In the genomic region with DNA sequence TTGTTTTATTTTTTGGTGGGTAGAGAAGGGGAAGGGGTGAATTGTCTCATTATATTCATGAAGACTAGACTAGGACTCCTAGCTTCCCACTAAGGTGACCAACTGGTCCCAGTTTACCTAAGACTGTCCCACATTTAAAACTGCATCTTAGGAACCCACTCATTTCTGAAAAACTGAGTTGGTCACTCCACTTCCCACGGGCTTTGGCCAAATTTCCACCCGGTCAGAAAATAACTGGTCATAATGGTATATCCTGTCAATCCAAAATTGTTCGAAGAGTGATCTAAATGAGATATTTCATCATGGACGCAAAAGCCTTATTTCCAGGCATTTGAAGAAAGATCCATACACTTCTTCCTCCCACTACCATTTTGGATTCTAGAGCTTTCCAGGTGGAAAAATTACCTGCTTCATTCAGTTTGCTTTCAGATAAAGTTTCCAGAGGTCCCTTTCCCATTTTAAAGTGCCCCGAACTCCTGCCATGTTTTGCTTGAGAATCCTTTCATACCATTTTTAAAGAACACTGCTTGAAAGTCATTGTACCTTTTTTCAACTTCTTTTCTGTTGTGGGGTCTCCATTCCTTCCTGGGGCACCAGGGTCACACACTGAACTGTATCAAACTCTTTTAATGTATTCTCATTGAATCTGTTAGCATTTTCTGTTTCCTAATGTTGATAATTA, we compare ENCODE assay signal across 9 cellular contexts. TPM values are rescaled to one million over a fixed set of nuclear protein-coding genes. Genes with fewer than 3 reads are reported as not detected.
DNase-seq lines count a peak whose midpoint lies in the region; ATAC-seq and TF ChIP-seq lines count a peak whose summit lies in the region.
"Had no signal": no experiment of that assay in that cellular context is flagged by ENCODE, and none has a peak within 500 bp of the region (broad histone marks: within the 10 kb centered on the region; RNA-seq: fewer than 3 reads in every experiment).

No MANE protein-coding gene starts in this region.

- in situ Hi-C loops in IMR-90 (cut with MboI; ENCODE audit: low sequenced_read_pairs) = loop anchor here (10.0 to 25.0 kb wide), 3 partner anchors 165 to 1218 kb away; partner anchors contain the start of gene PSMD7

- H3K4me3 ChIP-seq in IMR-90 (ENCODE audit: insufficient read depth, low read depth, low read length) (no peak overlapping the region), fibroblast of lung (replicated peaks in 1 of 4; ENCODE audit: control extremely low read depth in 1 of 4, insufficient read depth in 1 of 4, low read depth in 3 of 4, low read length in 4 of 4) (no peak overlapping the region)

- no peak for TF ChIP-seq RAD21 in IMR-90 (IDR thresholded peaks at IDR 0.05; ENCODE audit: low read length)

- H3K27ac Mint-ChIP-seq in osteocyte (ENCODE audit: unreplicated experiment) = peak overlapping the region; percentile 99
- no peak overlapping the region for H3K27ac Mint-ChIP-seq in activated CD8-positive, alpha-beta memory T cell treated with anti-CD3 and anti-CD28 coated beads, Interleukin-2, amount 10 ng/mL, durations not matched to agents 7 days and 5 days
- H3K27ac Mint-ChIP-seq: B cell had no signal

- no peak overlapping the region; a peak in 1 of 4 replicates for H4K8ac ChIP-seq in IMR-90 (ENCODE audit: low read depth in 2 of 2, low read length in 2 of 2)

- no peaks in the 10 kb centered on the region for H3K79me2 ChIP-seq in fibroblast of lung (ENCODE audit: control insufficient read depth, insufficient read depth, low read length)

- H3K4ac ChIP-seq in IMR-90 (ENCODE audit: low read depth, low read length) = no peak overlapping the region; the same call in 1 of the 2 replicates

- H3K18ac ChIP-seq in IMR-90 (ENCODE audit: low read depth, low read length) = no peak overlapping the region

- peaks cover 33% of the 10 kb centered on the region for H3K4me1 ChIP-seq in IMR-90 (ENCODE audit: control insufficient read depth, insufficient read depth, low read length)
- H3K4me1 ChIP-seq in fibroblast of lung (ENCODE audit: control insufficient read depth, extremely low read depth, insufficient read depth, low read length) = peaks cover 35% of the 10 kb centered on the region

- no peak overlapping the region for H3K4me3 Mint-ChIP-seq in osteocyte (ENCODE audit: unreplicated experiment)
- H3K4me3 Mint-ChIP-seq in activated CD8-positive, alpha-beta memory T cell treated with anti-CD3 and anti-CD28 coated beads, Interleukin-2, amount 10 ng/mL, durations not matched to agents 7 days and 5 days = no peak overlapping the region

- H3K27me3 ChIP-seq in IMR-90 (ENCODE audit: control insufficient read depth, insufficient read depth, low read length) = no peaks in the 10 kb centered on the region
- H3K27me3 ChIP-seq in fibroblast of lung (ENCODE audit: control insufficient read depth, insufficient read depth, low read length) = no peaks in the 10 kb centered on the region

- peaks cover 67% of the 10 kb centered on the region for H3K4me1 Mint-ChIP-seq in osteocyte (ENCODE audit: unreplicated experiment)
- no peaks in the 10 kb centered on the region for H3K4me1 Mint-ChIP-seq in activated CD8-positive, alpha-beta memory T cell treated with anti-CD3 and anti-CD28 coated beads, Interleukin-2, amount 10 ng/mL, durations not matched to agents 7 days and 5 days

- no peaks in the 10 kb centered on the region for H3K27me3 Mint-ChIP-seq in osteocyte (ENCODE audit: unreplicated experiment)
- H3K27me3 Mint-ChIP-seq in activated CD8-positive, alpha-beta memory T cell treated with anti-CD3 and anti-CD28 coated beads, Interleukin-2, amount 10 ng/mL, durations not matched to agents 7 days and 5 days = peaks cover 53% of the 10 kb centered on the region

- no peaks in the 10 kb centered on the region for H4K20me1 ChIP-seq in IMR-90 (ENCODE audit: insufficient read depth, low read length)
- H4K20me1 ChIP-seq in fibroblast of lung (ENCODE audit: control insufficient read depth, extremely low read depth, insufficient read depth, low read length) = no peaks in the 10 kb centered on the region

- POLR2A ChIA-PET in IMR-90 (lab: Charles Lee; ENCODE audit: unreplicated experiment) = no interaction called here

- H3K14ac ChIP-seq in IMR-90 (replicated peaks; ENCODE audit: low read depth, low read length) = no peak overlapping the region

- dilution Hi-C loops in IMR-90 (cut with HindIII; ENCODE audit: low sequenced_read_pairs, unreplicated experiment) = no loop called here

- no peak for TF ChIP-seq CTCF in 22Rv1 (IDR thresholded peaks at IDR 0.05)
- no peak for TF ChIP-seq CTCF in IMR-90 (conservative IDR thresholded peaks at IDR 0.05; ENCODE audit: low read depth, low read length)
- no peak for TF ChIP-seq CTCF in fibroblast of lung (conservative IDR thresholded peaks at IDR 0.05 in 1 of 2, IDR thresholded peaks at IDR 0.05 in 1 of 2; ENCODE audit: low read depth in 1 of 2, low read length in 2 of 2)
- TF ChIP-seq CTCF in osteocyte (IDR thresholded peaks at IDR 0.05) = no peak

- 92% methylated on average over 2 of the region's 5 CpGs; no CpG with 5 or more reads in 1 of the 2 experiments for WGBS in IMR-90 (ENCODE audit: extremely low coverage in 2 of 2, insufficient read length in 1 of 2), 2 experiments

- no peaks in the 10 kb centered on the region for H3K36me3 Mint-ChIP-seq in osteocyte (ENCODE audit: unreplicated experiment)
- no peaks in the 10 kb centered on the region for H3K36me3 Mint-ChIP-seq in activated CD8-positive, alpha-beta memory T cell treated with anti-CD3 and anti-CD28 coated beads, Interleukin-2, amount 10 ng/mL, durations not matched to agents 7 days and 5 days

- H3K4me2 ChIP-seq in IMR-90 (ENCODE audit: low read depth, low read length) (no peak overlapping the region), fibroblast of lung (ENCODE audit: extremely low read depth, insufficient read depth, low read length) (no peak overlapping the region)

- BruUV-seq in IMR-90 (replicated peaks; lab: Mats Ljungman, UMichigan) = no TSS peak

- H3K9ac ChIP-seq in IMR-90 (ENCODE audit: low read depth, low read length) (no peak overlapping the region), fibroblast of lung (ENCODE audit: insufficient read depth, low read length) (no peak overlapping the region)

- DNase-seq in IMR-90 (no peak), fibroblast of lung (ENCODE audit: low read depth in 2 of 2) (no peak), osteocyte (ENCODE audit: extremely low spot score, unreplicated experiment) (no peak), NCI-H1092 treated with DMSO at 0.1 percent for 48 hours (lab: John Stamatoyannopoulos, UW) (no peak)
- no peak for DNase-seq in activated CD8-positive, alpha-beta memory T cell treated with anti-CD3 and anti-CD28 coated beads, Interleukin-2, amount 10 ng/mL, durations not matched to agents 7 days and 5 days

- H2AK5ac ChIP-seq in IMR-90 (ENCODE audit: low read depth, low read length) = no peak overlapping the region

- H2BK5ac ChIP-seq in IMR-90 (ENCODE audit: low read depth, low read length, poor library complexity, severe bottlenecking) = peak overlapping the region; percentile 55

- no peak overlapping the region for H4K5ac ChIP-seq in IMR-90 (ENCODE audit: low read depth, low read length)

- TF ChIP-seq POLR2A in IMR-90 (IDR thresholded peaks at IDR 0.05; ENCODE audit: low read depth, low read length) = no peak

- peak overlapping the region; percentile 6; the same call in 1 of the 2 replicates for H2BK20ac ChIP-seq in IMR-90 (ENCODE audit: low read depth, low read length)

- H3K9me3 Mint-ChIP-seq in osteocyte (ENCODE audit: unreplicated experiment) = no peaks in the 10 kb centered on the region
- H3K9me3 Mint-ChIP-seq in activated CD8-positive, alpha-beta memory T cell treated with anti-CD3 and anti-CD28 coated beads, Interleukin-2, amount 10 ng/mL, durations not matched to agents 7 days and 5 days (ENCODE audit: low read depth) = no peaks in the 10 kb centered on the region

- peaks cover 6% of the 10 kb centered on the region; the same call in 1 of the 2 replicates for H3K9me1 ChIP-seq in IMR-90 (ENCODE audit: insufficient read depth, low read length)

- H3K27ac ChIP-seq in 22Rv1 (peak overlapping the region; percentile 55), IMR-90 (ENCODE audit: insufficient read depth, low read length) (no peak overlapping the region), fibroblast of lung (ENCODE audit: insufficient read depth, low read length) (peak overlapping the region; percentile 96)

- H3K23ac ChIP-seq in IMR-90 (ENCODE audit: low read depth, low read length) = no peak overlapping the region

- H2AK9ac ChIP-seq in IMR-90 (replicated peaks; ENCODE audit: low read depth, low read length, poor library complexity) = no peak overlapping the region

- peak overlapping the region; percentile 18; the same call in 1 of the 2 replicates for H2BK120ac ChIP-seq in IMR-90 (ENCODE audit: low read depth, low read length)

- ATAC-seq in IMR-90 (ENCODE audit: low read depth) (no peak), GM18873 (IDR thresholded peaks at IDR 0.05; ENCODE audit: low FRiP score, unreplicated experiment) (no peak), HG03039 (IDR thresholded peaks at IDR 0.05; ENCODE audit: unreplicated experiment) (no peak)
- no peak for ATAC-seq in activated CD8-positive, alpha-beta memory T cell treated with anti-CD3 and anti-CD28 coated beads, Interleukin-2, amount 10 ng/mL, durations not matched to agents 7 days and 5 days

- no peaks in the 10 kb centered on the region for H3K36me3 ChIP-seq in IMR-90 (ENCODE audit: control insufficient read depth, insufficient read depth, low read length)
- H3K36me3 ChIP-seq in fibroblast of lung (ENCODE audit: control insufficient read depth, insufficient read depth, low read length) = no peaks in the 10 kb centered on the region

- intact Hi-C loops in IMR-90 (cut with micrococcal nuclease) = no loop called here

- no peak overlapping the region for H3K56ac ChIP-seq in IMR-90 (ENCODE audit: extremely low read depth, insufficient read depth, low read length)

- H2AFZ ChIP-seq in IMR-90 (replicated peaks; ENCODE audit: low read length, poor library complexity) (no peak overlapping the region), fibroblast of lung (ENCODE audit: low read length) (no peak overlapping the region)

- H2BK15ac ChIP-seq in IMR-90 (ENCODE audit: low read depth, low read length) = no peak overlapping the region

- CTCF ChIA-PET in IMR-90 (lab: Yijun Ruan, JAX) = interaction anchor here (0.9 kb wide), 1 partner anchor 138 kb away, joined by 3 read pairs; no protein-coding TSS in a partner anchor
- CTCF ChIA-PET in activated CD8-positive, alpha-beta memory T cell treated with anti-CD3 and anti-CD28 coated beads, Interleukin-2, amount 10 ng/mL, durations not matched to agents 7 days and 5 days (lab: Charles Lee) = no interaction called here

- no peaks in the 10 kb centered on the region for H3K9me3 ChIP-seq in IMR-90 (ENCODE audit: control insufficient read depth, insufficient read depth, low read length)
- no peaks in the 10 kb centered on the region for H3K9me3 ChIP-seq in fibroblast of lung (ENCODE audit: control insufficient read depth, insufficient read depth, low read depth, low read length)

- no peak overlapping the region for H4K91ac ChIP-seq in IMR-90 (ENCODE audit: insufficient read depth, low read depth, low read length)

- H3K79me1 ChIP-seq in IMR-90 (ENCODE audit: low read depth in 1 of 2, low read length in 2 of 2) = 0 out of 4 replicates have a peak, but pooled peaks cover 0 to 3% of the 10 kb centered on the region in 2 experiments

RNA-seq across cellular contexts. Expression of gene ZFHX3, which starts 21.8 kb away (rescaled TPM):
- total RNA-seq in IMR-90 (2012; rRNA removed) = 1.4 and 2.2 TPM in 2 replicates
- polyA plus RNA-seq in IMR-90 (2012; rRNA removed) = 1.7 and 2.0 TPM in 2 replicates
- 0.78 and 1.1 TPM in 2 replicates for polyA plus RNA-seq in IMR-90 (2012; cell fraction: cytosol; rRNA removed)
- polyA plus RNA-seq in IMR-90 (2012; cell fraction: nucleus; rRNA removed; ENCODE audit: low replicate concordance) = 1.9 and 2.8 TPM in 2 replicates
- 5.4 and 7.3 TPM in 2 replicates for total RNA-seq in fibroblast of lung
- 4.4 and 4.7 TPM in 2 replicates for polyA plus RNA-seq in fibroblast of lung
- polyA plus RNA-seq in fibroblast of lung (2012) = 4.3 and 8.5 TPM in 2 replicates
- polyA minus RNA-seq in fibroblast of lung (ENCODE audit: low replicate concordance) = 21.6 and 25.3 TPM in 2 replicates
- 89.1 and 97.0 TPM in 2 replicates for total RNA-seq in osteocyte
- total RNA-seq in activated CD8-positive, alpha-beta memory T cell treated with anti-CD3 and anti-CD28 coated beads, Interleukin-2, amount 10 ng/mL, durations not matched to agents 7 days and 5 days = 1 to 10 TPM in 1 of 2 experiments, under 1 TPM in 1; 0.32 to 1.9 TPM

Comparison
In these comparisons a context has a peak if more than half of its experiments do, and no peak if none do; other contexts are left out.
1. RNA of gene ZFHX3, which starts 21.8 kb away (total RNA-seq): 89.1 to 97.0 TPM in osteocyte; 5.4 to 7.3 TPM in fibroblast of lung, 0.32 to 1.9 TPM in activated CD8-positive, alpha-beta memory T cell treated with anti-CD3 and anti-CD28 coated beads, Interleukin-2, amount 10 ng/mL, durations not matched to agents 7 days and 5 days and 1.4 to 2.2 TPM in IMR-90; every median in the first group is over 10 times any median in the second.